Comparison of ENCODE assay signal across 18 cellular contexts in the genomic region with DNA sequence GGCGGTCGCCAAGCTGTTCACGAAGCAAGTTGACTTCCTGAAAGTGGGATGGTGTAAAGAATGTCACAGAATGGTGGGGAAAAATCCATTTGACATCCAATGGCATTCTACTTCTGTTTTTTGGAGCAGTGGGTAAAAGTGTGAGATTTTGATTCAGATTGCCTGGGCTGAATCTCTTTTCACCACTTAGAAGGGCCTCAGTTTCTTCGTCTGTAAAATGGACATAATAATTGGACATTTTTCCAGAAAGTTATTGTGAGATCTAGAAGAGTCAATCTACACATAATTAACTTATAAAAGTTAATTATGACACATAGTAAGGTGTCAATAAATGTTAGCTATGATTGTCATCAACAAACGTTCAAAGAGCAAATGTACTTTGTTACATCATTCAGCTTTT. TPM values are rescaled to one million over a fixed set of nuclear protein-coding genes. Genes with fewer than 3 reads are reported as not detected.
A peak's percentile ranks its signal among the peaks of the same experiment; 100 is the strongest.
DNase-seq lines count a peak whose midpoint lies in the region; TF ChIP-seq lines count a peak whose summit lies in the region.
"Had no signal": no experiment of that assay in that cellular context is flagged by ENCODE, and none has a peak within 500 bp of the region (broad histone marks: within the 10 kb centered on the region; RNA-seq: fewer than 3 reads in every experiment).

No MANE protein-coding gene starts in this region.

- no peak overlapping the region for H3K4me3 Mint-ChIP-seq in nephron progenitor cell
- H3K4me3 Mint-ChIP-seq: B cell; CD4-positive, CD25-positive, alpha-beta regulatory T cell had no signal

- no peak for TF ChIP-seq CTCF in nephron progenitor cell (IDR thresholded peaks at IDR 0.05)

- peak overlapping the region; percentile 25 for H3K27ac ChIP-seq in skeletal muscle tissue (ENCODE audit: low read depth, low read length)
- H3K27ac ChIP-seq in effector memory CD4-positive, alpha-beta T cell (ENCODE audit: insufficient read depth, low read length, poor library complexity, severe bottlenecking), result no peak overlapping the region
- H3K27ac ChIP-seq: HL-60 had no signal

- peaks cover 7% of the 10 kb centered on the region for H3K27me3 Mint-ChIP-seq in nephron progenitor cell (ENCODE audit: low read depth, poor library complexity)

- H3K27ac Mint-ChIP-seq in nephron progenitor cell, result peak overlapping the region; percentile 41
- H3K27ac Mint-ChIP-seq: B cell; CD4-positive, CD25-positive, alpha-beta regulatory T cell had no signal

- H3K9me3 Mint-ChIP-seq in nephron progenitor cell, result no peaks in the 10 kb centered on the region
- H3K9me3 Mint-ChIP-seq: CD4-positive, CD25-positive, alpha-beta regulatory T cell had no signal

- H3K4me3 ChIP-seq in adipocyte (ENCODE audit: low read length), result peak overlapping the region; percentile 62
- peak overlapping the region; percentile 40 for H3K4me3 ChIP-seq in endocrine pancreas (ENCODE audit: control insufficient read depth, insufficient read depth, low read length)
- peak overlapping the region in 2 of 3 donors; percentile 6 to 41 for H3K4me3 ChIP-seq in skeletal muscle tissue (ENCODE audit: low read length in 3 of 3)
- no peak overlapping the region for H3K4me3 ChIP-seq in effector memory CD4-positive, alpha-beta T cell (ENCODE audit: insufficient read depth, low read depth, low read length, poor library complexity, severe bottlenecking)

- H3K4me1 ChIP-seq in adipocyte (ENCODE audit: control insufficient read depth, insufficient read depth, low read length) (peaks cover 10% of the 10 kb centered on the region), endocrine pancreas (ENCODE audit: control insufficient read depth, insufficient read depth, low read length) (no peaks in the 10 kb centered on the region), skeletal muscle tissue (ENCODE audit: control insufficient read depth in 3 of 3, insufficient read depth in 3 of 3, low read length in 3 of 3) (peaks cover 8 to 11% (median 11%) of the 10 kb centered on the region in 3 donors)
- no peaks in the 10 kb centered on the region for H3K4me1 ChIP-seq in effector memory CD4-positive, alpha-beta T cell (ENCODE audit: control insufficient read depth, insufficient read depth, low read length, poor library complexity, severe bottlenecking)

- H3K9ac ChIP-seq in adipocyte (ENCODE audit: low read length) (no peak overlapping the region), endocrine pancreas (ENCODE audit: control insufficient read depth, insufficient read depth, low read length) (no peak overlapping the region), skeletal muscle tissue (ENCODE audit: low read depth in 1 of 3, low read length in 3 of 3) (peak overlapping the region in 1 of 3 donors; percentile 25)

- no peaks in the 10 kb centered on the region for H3K36me3 ChIP-seq in adipocyte (ENCODE audit: control insufficient read depth, insufficient read depth, low read length, severe bottlenecking)
- H3K36me3 ChIP-seq in endocrine pancreas (ENCODE audit: control insufficient read depth, insufficient read depth, low read length), result no peaks in the 10 kb centered on the region
- H3K36me3 ChIP-seq in skeletal muscle tissue (ENCODE audit: control insufficient read depth in 3 of 3, insufficient read depth in 3 of 3, low read length in 3 of 3), result no peaks in the 10 kb centered on the region
- no peaks in the 10 kb centered on the region for H3K36me3 ChIP-seq in effector memory CD4-positive, alpha-beta T cell (ENCODE audit: control insufficient read depth, insufficient read depth, low read length)

- H3K9me3 ChIP-seq in adipocyte (ENCODE audit: control insufficient read depth, low read length) (no peaks in the 10 kb centered on the region), endocrine pancreas (ENCODE audit: control insufficient read depth, low read length) (no peaks in the 10 kb centered on the region), skeletal muscle tissue (ENCODE audit: control insufficient read depth in 3 of 3, low read length in 3 of 3) (no peaks in the 10 kb centered on the region)
- H3K9me3 ChIP-seq in effector memory CD4-positive, alpha-beta T cell (ENCODE audit: control insufficient read depth, low read length), result no peaks in the 10 kb centered on the region
- H3K9me3 ChIP-seq: Caco-2 had no signal

- DNase-seq in adipocyte (ENCODE audit: low read depth) (no peak), nephron progenitor cell (no peak), NCI-H1417 (lab: John Stamatoyannopoulos, UW) (no peak)
- no peak for DNase-seq in effector memory CD4-positive, alpha-beta T cell
- DNase-seq in activated CD4-positive, CD25-positive, alpha-beta regulatory T cell (lab: John Stamatoyannopoulos, UW), result no peak
- DNase-seq: ACHN; Caco-2; CD4-positive, CD25-positive, alpha-beta regulatory T cell; H7; NCI-H1436; NCI-H2081; NCI-H510A; NCI-H774; SIG-M5 had no signal

- no peaks in the 10 kb centered on the region for H3K36me3 Mint-ChIP-seq in nephron progenitor cell (ENCODE audit: low read depth)
- H3K36me3 Mint-ChIP-seq: CD4-positive, CD25-positive, alpha-beta regulatory T cell had no signal

- H3K27me3 ChIP-seq in adipocyte (replicated peaks; ENCODE audit: control insufficient read depth, insufficient read depth, low read length) (no peaks in the 10 kb centered on the region), endocrine pancreas (ENCODE audit: control insufficient read depth, insufficient read depth, low read length) (no peaks in the 10 kb centered on the region), skeletal muscle tissue (ENCODE audit: control insufficient read depth in 3 of 3, insufficient read depth in 3 of 3, low read length in 3 of 3) (peaks cover 0 to 14% (median 10%) of the 10 kb centered on the region in 3 donors)
- H3K27me3 ChIP-seq in effector memory CD4-positive, alpha-beta T cell (replicated peaks; ENCODE audit: control insufficient read depth, insufficient read depth, low read length, poor library complexity, severe bottlenecking), result no peaks in the 10 kb centered on the region

- peaks cover 38% of the 10 kb centered on the region for H3K4me1 Mint-ChIP-seq in nephron progenitor cell
- H3K4me1 Mint-ChIP-seq: B cell; CD4-positive, CD25-positive, alpha-beta regulatory T cell had no signal

RNA-seq across cellular contexts. Expression of gene KRT40, which starts 3.0 kb away (rescaled TPM):
- 6.3 TPM for total RNA-seq in skeletal muscle tissue
- total RNA-seq: B cell; Caco-2; CD4-positive, CD25-positive, alpha-beta regulatory T cell; H7 had no signal

RNA-seq across cellular contexts. Expression of gene KRTAP3-3, which starts 12.8 kb away (rescaled TPM):
- total RNA-seq in skeletal muscle tissue, result not detected
- total RNA-seq: B cell; Caco-2; CD4-positive, CD25-positive, alpha-beta regulatory T cell; H7 had no signal

RNA-seq across cellular contexts. Expression of gene KRT39, which starts 14.4 kb away (rescaled TPM):
- total RNA-seq in skeletal muscle tissue, result 3.1 TPM
- total RNA-seq: B cell; Caco-2; CD4-positive, CD25-positive, alpha-beta regulatory T cell; H7 had no signal

RNA-seq across cellular contexts. Expression of gene KRTAP3-2, which starts 18.6 kb away (rescaled TPM):
- total RNA-seq in skeletal muscle tissue, result not detected
- total RNA-seq: B cell; Caco-2; CD4-positive, CD25-positive, alpha-beta regulatory T cell; H7 had no signal

RNA-seq across cellular contexts. Expression of gene KRTAP3-1, which starts 27.8 kb away (rescaled TPM):
- not detected for total RNA-seq in skeletal muscle tissue
- total RNA-seq: B cell; CD4-positive, CD25-positive, alpha-beta regulatory T cell; H7 had no signal
